Comparison of ENCODE assay signal across 8 cellular contexts in the genomic region with DNA sequence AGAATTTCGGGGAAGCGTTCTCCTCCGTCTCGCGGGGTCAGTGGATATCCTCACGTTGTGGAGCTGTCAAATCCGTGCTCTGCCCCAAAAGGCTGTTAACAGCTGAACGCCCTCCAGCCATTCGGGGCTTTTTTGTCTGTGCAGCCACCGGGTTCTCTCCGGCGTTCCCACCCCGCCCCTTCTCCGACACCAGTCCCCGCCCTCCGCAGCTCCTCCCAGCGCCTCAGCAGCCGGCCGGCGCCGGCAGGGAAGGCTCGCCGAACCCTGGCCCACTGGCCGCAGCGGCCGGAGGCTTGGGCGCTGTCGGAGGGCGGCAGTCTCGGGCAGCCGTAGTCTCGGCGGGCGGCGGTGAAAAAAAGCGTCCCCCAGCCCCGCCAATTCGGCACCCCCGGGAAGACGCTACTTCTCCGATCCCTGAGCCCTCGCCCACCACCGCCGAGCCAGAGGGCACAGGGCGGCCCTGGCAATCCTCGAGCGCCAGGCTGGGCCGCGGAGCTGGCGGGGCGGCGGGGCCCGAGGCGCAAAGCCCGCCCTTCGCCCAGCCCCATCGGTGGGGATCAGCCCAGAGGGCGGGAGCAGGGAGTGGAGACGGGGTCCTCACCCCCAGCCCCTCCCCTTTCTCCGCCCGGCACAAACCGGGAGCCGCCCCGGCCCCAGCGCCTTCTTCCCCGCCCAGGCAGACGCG. TPM values are rescaled to one million over a fixed set of nuclear protein-coding genes. Genes with fewer than 3 reads are reported as not detected.
DNase-seq lines count a peak whose midpoint lies in the region; ATAC-seq and TF ChIP-seq lines count a peak whose summit lies in the region.

SESN1 (minus strand) TSS at position 496 of the 685 bp plus-strand sequence. CDS start 773 bp downstream, outside the sequence.

- no peaks in the 10 kb centered on the region for H3K9me3 ChIP-seq in spleen

- peaks cover 25 to 67% (median 54%) of the 10 kb centered on the region in 6 donors for H3K4me1 ChIP-seq in spleen

- H3K4me1 Mint-ChIP-seq in activated B cell treated with CpG ODN at 0.5 μM for 24 hours = peaks cover 46% of the 10 kb centered on the region

- H3K27me3 Mint-ChIP-seq in activated B cell treated with CpG ODN at 0.5 μM for 24 hours = no peaks in the 10 kb centered on the region

- H3K9me3 Mint-ChIP-seq in activated B cell treated with CpG ODN at 0.5 μM for 24 hours = no peaks in the 10 kb centered on the region

- POLR2A ChIA-PET in activated B cell treated with CpG ODN at 0.5 μM for 24 hours (lab: Charles Lee) = interaction anchor here (0.5 to 2.5 kb wide), 31 partner anchors 9 to 1635 kb away, joined by 3 to 39 read pairs (median 4); partner anchors contain the start of genes ARMC2, CD164, MICAL1 and OSTM1

- H3K4me3 Mint-ChIP-seq in activated B cell treated with CpG ODN at 0.5 μM for 24 hours = peak within 1 kb of the TSS; percentile 97

- no peaks in the 10 kb centered on the region for H3K27me3 ChIP-seq in spleen (replicated peaks in 1 of 7)

- H3K27ac Mint-ChIP-seq in activated B cell treated with CpG ODN at 0.5 μM for 24 hours = peak within 1 kb of the TSS; percentile 100

- peak within 1 kb of the TSS; percentile 93 to 100 (median 99) for H3K27ac ChIP-seq in spleen

- peak; percentile 57 to 87 (median 63) for TF ChIP-seq POLR2A in spleen (IDR thresholded peaks at IDR 0.05)

- ATAC-seq in GM18907 (IDR thresholded peaks at IDR 0.05; ENCODE audit: unreplicated experiment) (peak; percentile 72), HG03139 (IDR thresholded peaks at IDR 0.05; ENCODE audit: unreplicated experiment) (peak; percentile 54), activated B cell treated with CpG ODN at 0.5 μM for 24 hours (ENCODE audit: low read depth) (peak; percentile 67)

- CTCF ChIA-PET in activated B cell treated with CpG ODN at 0.5 μM for 24 hours (lab: Charles Lee) = interaction anchor here (1.0 to 2.5 kb wide), 4 partner anchors 21 to 346 kb away, joined by 3 to 14 read pairs (median 7); partner anchors contain the start of genes CD164, PPIL6 and SMPD2

- 0 to 1% (median 0%) methylated on average over 31 to 68 of the region's 68 CpGs for WGBS in spleen, 5 donors

- H3K4me3 ChIP-seq in cardiac fibroblast (replicated peaks in 1 of 2; ENCODE audit: low read depth in 2 of 2, low read length in 2 of 2) (peak within 1 kb of the TSS; percentile 87 to 88), spleen (peak within 1 kb of the TSS; percentile 66 to 84 (median 70))

- intact Hi-C loops in activated B cell treated with CpG ODN at 0.5 μM for 24 hours (cut with micrococcal nuclease) (loop anchor here (1.0 to 10.0 kb wide), 15 partner anchors 23 to 1721 kb away; partner anchors contain the start of genes AFG1L, AK9, ARMC2 and CD164), spleen (cut with DNase I; ENCODE audit: low total_unique reads) (no loop called here)

- TF ChIP-seq CTCF in activated B cell treated with CpG ODN at 0.5 μM for 24 hours (IDR thresholded peaks at IDR 0.05) = no peak
- TF ChIP-seq CTCF in cardiac fibroblast (IDR thresholded peaks at IDR 0.05; ENCODE audit: low read depth, low read length) = no peak
- peak in 3 of 11 experiments; percentile 13 to 19 (median 16) for TF ChIP-seq CTCF in spleen (IDR thresholded peaks at IDR 0.05 in 8 of 11, conservative IDR thresholded peaks at IDR 0.05 in 3 of 11)

- DNase-seq in AG08396 (ENCODE audit: low spot score) (peak; percentile 96), NCI-H345 (lab: John Stamatoyannopoulos, UW) (peak; percentile 90), activated B cell treated with CpG ODN at 0.5 μM for 24 hours (peak; percentile 87), cardiac fibroblast (ENCODE audit: low read depth in 2 of 2) (peak; percentile 93 to 100), inferior parietal cortex (ENCODE audit: extremely low spot score) (peak; percentile 71), spleen (peak; percentile 98)

- H3K36me3 ChIP-seq in spleen = no peaks in the 10 kb centered on the region

- H3K36me3 Mint-ChIP-seq in activated B cell treated with CpG ODN at 0.5 μM for 24 hours (ENCODE audit: low read depth) = peaks cover 9% of the 10 kb centered on the region

RNA-seq across cellular contexts. Expression of gene SESN1, which starts in this region (rescaled TPM):
- total RNA-seq in activated B cell treated with CpG ODN at 0.5 μM for 24 hours = 6.5 and 9.1 TPM in 2 replicates
- total RNA-seq in spleen = 100 to 1,000 TPM in 2 of 7 donors, 10 to 100 TPM in 5; 26.8 to 115 (median 65.9) TPM
- 10 to 100 TPM; 32.4 to 55.3 (median 33.8) TPM for polyA plus RNA-seq in spleen

Comparison
In these comparisons a context has a peak if more than half of its experiments do, and no peak if none do; other contexts are left out.
1. Peak in every context shown above with its lines: DNase-seq, ATAC-seq, H3K4me3 ChIP-seq and H3K27ac ChIP-seq.